ENCODE assay signal across 1 cellular context in the genomic region with DNA sequence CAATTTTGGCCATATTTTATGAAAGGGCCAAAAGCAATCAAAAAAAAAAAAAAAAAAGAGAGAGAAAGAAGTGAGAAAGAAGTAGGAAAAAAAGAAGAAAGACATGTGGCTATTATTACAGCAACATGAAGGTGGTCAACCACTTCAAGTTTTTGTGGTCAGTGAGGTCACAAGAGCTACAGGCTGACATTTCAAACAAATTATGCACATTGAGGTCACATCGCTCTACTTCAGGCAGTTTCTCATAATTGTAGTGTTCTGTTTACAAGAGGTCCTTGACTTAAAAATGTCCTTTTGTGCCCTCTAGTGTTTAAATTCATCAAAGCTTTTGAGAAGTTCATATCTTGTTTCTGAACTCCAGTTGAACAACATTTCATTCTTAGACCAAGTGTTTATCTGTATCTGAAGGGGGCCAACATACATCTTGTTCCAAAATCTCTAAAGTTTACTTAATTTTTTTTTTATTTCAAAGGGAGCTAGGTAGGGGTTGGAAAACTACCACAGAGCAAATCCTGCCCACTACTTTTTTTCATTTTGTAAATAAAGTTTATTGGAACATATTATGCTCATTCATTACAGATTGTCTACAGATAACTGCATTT.
TF ChIP-seq lines count a peak whose summit lies in the region.

No MANE protein-coding gene starts in this region.

TF ChIP-seq in endothelial cell of umbilical vein, 7 proteins besides CTCF, POLR2A, EP300 and RAD21:
- no peak for TF ChIP-seq MYC (IDR thresholded peaks at IDR 0.05; ENCODE audit: low read depth, low read length)
- no peak for TF ChIP-seq EZH2 (IDR thresholded peaks at IDR 0.05; ENCODE audit: borderline replicate concordance, low read depth, low read length, severe bottlenecking)
- no peak for TF ChIP-seq GATA2 (IDR thresholded peaks at IDR 0.05; ENCODE audit: insufficient read depth, insufficient read length, low read depth, low read length)
